Comparison of ENCODE assay signal across 7 cellular contexts in the genomic region with DNA sequence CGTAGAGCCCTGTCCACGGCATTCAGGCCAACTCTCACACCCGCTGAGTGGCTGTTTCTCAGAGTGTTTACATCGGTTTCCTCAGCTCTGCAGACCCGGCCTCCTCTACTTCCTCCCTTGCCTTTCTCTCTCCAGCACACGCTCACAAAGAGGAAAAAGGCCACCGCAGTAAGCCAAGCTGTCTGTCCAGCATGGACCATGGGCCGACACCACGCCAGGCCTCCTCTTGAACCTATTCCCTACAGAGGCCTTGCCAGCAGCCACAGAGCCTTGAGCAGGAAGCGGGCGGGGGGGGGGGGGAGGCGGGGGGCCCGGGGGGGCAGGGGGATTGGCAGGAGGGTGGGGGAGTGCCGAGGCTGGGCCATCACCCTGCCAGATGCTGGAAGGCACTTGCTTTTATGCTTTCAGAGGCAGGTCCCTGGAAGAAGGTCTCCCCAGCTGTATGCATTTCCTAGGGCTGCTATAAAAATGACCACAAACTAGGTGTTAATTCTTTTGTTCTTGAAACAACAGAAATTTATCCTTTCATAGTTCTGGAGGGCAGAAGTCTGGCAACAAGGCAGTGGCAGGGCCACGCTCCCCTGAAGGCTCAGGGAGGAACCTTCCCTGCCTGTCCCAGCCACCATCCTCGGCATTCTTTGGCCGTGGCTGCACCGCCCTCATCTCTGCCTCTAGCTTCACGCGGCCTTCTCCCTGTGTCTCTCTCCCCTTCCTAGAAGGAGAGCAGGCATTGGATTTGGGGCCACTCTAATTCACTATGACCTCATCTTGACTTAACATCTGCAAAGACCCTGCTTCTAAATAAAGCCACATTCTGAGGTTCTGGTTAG.
DNase-seq lines count a peak whose midpoint lies in the region; ATAC-seq and TF ChIP-seq lines count a peak whose summit lies in the region.

No MANE protein-coding gene starts in this region.

- H3K4me3 ChIP-seq in SK-N-SH (ENCODE audit: low read depth in 2 of 2, low read length in 1 of 2) (no peak overlapping the region), fibroblast of mammary gland (ENCODE audit: control insufficient read depth, low read depth, low read length) (no peak overlapping the region), parathyroid adenoma (ENCODE audit: low read depth, low read length) (no peak overlapping the region), PC-9 (no peak overlapping the region)

- H3K27me3 ChIP-seq in SK-N-SH (ENCODE audit: insufficient read depth) (no peaks in the 10 kb centered on the region), parathyroid adenoma (ENCODE audit: control insufficient read depth, insufficient read depth, low read length) (no peaks in the 10 kb centered on the region), PC-9 (ENCODE audit: insufficient read depth, low read depth) (no peaks in the 10 kb centered on the region)

- no peak for TF ChIP-seq RAD21 in SK-N-SH (IDR thresholded peaks at IDR 0.05; ENCODE audit: low read length)

- H4K20me1 ChIP-seq in SK-N-SH (ENCODE audit: insufficient read depth) = no peaks in the 10 kb centered on the region
- H4K20me1 ChIP-seq in PC-9 (ENCODE audit: insufficient read depth) = no peaks in the 10 kb centered on the region

- CTCF ChIA-PET in SK-N-SH (lab: Yijun Ruan, JAX) = interaction anchor here (1.1 to 1.4 kb wide), 4 partner anchors 13 to 53 kb away, joined by 3 to 5 read pairs (median 4); no protein-coding TSS in a partner anchor
- CTCF ChIA-PET in PC-9 (lab: Charles Lee) = no interaction called here

- no peak for ATAC-seq in GM18909 (IDR thresholded peaks at IDR 0.05; ENCODE audit: poor library complexity, unreplicated experiment)

- WGBS in SK-N-SH (ENCODE audit: low lambda C conversion rate) = 85% methylated on average over 16 of the region's 20 CpGs

- H2AFZ ChIP-seq in SK-N-SH (ENCODE audit: low read depth) = no peak overlapping the region
- H2AFZ ChIP-seq in parathyroid adenoma = peak overlapping the region; percentile 40
- no peak overlapping the region for H2AFZ ChIP-seq in PC-9

- no TSS peak for BruUV-seq in PC-9 (replicated peaks; lab: Mats Ljungman, UMichigan)

- H3K9me2 ChIP-seq in SK-N-SH = no peaks in the 10 kb centered on the region
- H3K9me2 ChIP-seq in PC-9 (ENCODE audit: insufficient read depth) = no peaks in the 10 kb centered on the region

- H3K4me1 ChIP-seq in SK-N-SH (ENCODE audit: control insufficient read depth in 1 of 2, insufficient read depth in 2 of 2, low read depth in 1 of 2, low read length in 1 of 2) (peaks cover 4 to 32% of the 10 kb centered on the region in 2 experiments; a peak in 3 of 4 replicates), parathyroid adenoma (peaks cover 9% of the 10 kb centered on the region), PC-9 (replicated peaks; ENCODE audit: insufficient read depth) (peaks cover 14% of the 10 kb centered on the region)

- H3K27ac ChIP-seq in SK-N-SH (ENCODE audit: low read depth in 2 of 2, low read length in 1 of 2) (peak overlapping the region in 1 of 2 experiments; percentile 11; a peak in 2 of 4 replicates), parathyroid adenoma (peak overlapping the region; percentile 76), PC-9 (no peak overlapping the region)

- H3K4me2 ChIP-seq in SK-N-SH (no peak overlapping the region), parathyroid adenoma (ENCODE audit: low read length) (no peak overlapping the region), PC-9 (no peak overlapping the region)

- DNase-seq in HT-29 (ENCODE audit: low spot score) (peak; percentile 62), SK-N-SH (peak; percentile 83), fibroblast of mammary gland (ENCODE audit: low read depth) (peak; percentile 54), PC-9 (no peak), 8988T (no peak)

- TF ChIP-seq EP300 in SK-N-SH (IDR thresholded peaks at IDR 0.05; ENCODE audit: borderline replicate concordance in 1 of 2, low read depth in 1 of 2, low read length in 1 of 2) = no peak

- TF ChIP-seq CTCF in SK-N-SH (IDR thresholded peaks at IDR 0.05) (no peak), fibroblast of mammary gland (conservative IDR thresholded peaks at IDR 0.05; ENCODE audit: control insufficient read depth, insufficient read depth, low read depth, low read length) (no peak), parathyroid adenoma (IDR thresholded peaks at IDR 0.05) (no peak), PC-9 (conservative IDR thresholded peaks at IDR 0.05) (no peak)

- H3K9me3 ChIP-seq in SK-N-SH = no peaks in the 10 kb centered on the region
- no peaks in the 10 kb centered on the region for H3K9me3 ChIP-seq in parathyroid adenoma (ENCODE audit: control insufficient read depth, low read length)
- no peaks in the 10 kb centered on the region for H3K9me3 ChIP-seq in PC-9 (ENCODE audit: insufficient read depth, low read depth)

- H3K36me3 ChIP-seq in SK-N-SH (replicated peaks in 1 of 2; ENCODE audit: control insufficient read depth in 1 of 2, insufficient read depth in 2 of 2, low read length in 1 of 2) = no peaks in the 10 kb centered on the region
- no peaks in the 10 kb centered on the region for H3K36me3 ChIP-seq in parathyroid adenoma (ENCODE audit: control insufficient read depth, insufficient read depth, low read length)
- H3K36me3 ChIP-seq in PC-9 (ENCODE audit: low read depth) = no peaks in the 10 kb centered on the region

- intact Hi-C loops in PC-9 (cut with micrococcal nuclease; ENCODE audit: unreplicated experiment) = no loop called here

- H3K79me2 ChIP-seq in SK-N-SH (ENCODE audit: insufficient read depth) (no peaks in the 10 kb centered on the region), parathyroid adenoma (no peaks in the 10 kb centered on the region), PC-9 (ENCODE audit: low read depth) (no peaks in the 10 kb centered on the region)

- no peak overlapping the region for H3K9ac ChIP-seq in SK-N-SH
- H3K9ac ChIP-seq in parathyroid adenoma = no peak overlapping the region

- POLR2A ChIA-PET in SK-N-SH (lab: Yijun Ruan, JAX) (interaction anchor here (2.5 kb wide), 1 partner anchor 15 kb away, joined by 11 read pairs; no protein-coding TSS in a partner anchor), PC-9 (lab: Charles Lee; ENCODE audit: unreplicated experiment) (no interaction called here)

- H3F3A ChIP-seq in SK-N-SH (replicated peaks; ENCODE audit: insufficient read depth) = no peaks in the 10 kb centered on the region
- peaks cover 14% of the 10 kb centered on the region; the same call in 1 of the 2 replicates for H3F3A ChIP-seq in PC-9 (ENCODE audit: insufficient read depth, low read depth)

TF ChIP-seq in SK-N-SH, 30 proteins besides CTCF, POLR2A, EP300 and RAD21:
- TF ChIP-seq GABPA (IDR thresholded peaks at IDR 0.05; ENCODE audit: low read depth) (no peak), FOXJ3 (CRISPR knock-in tag; IDR thresholded peaks at IDR 0.05) (no peak), GATA2 (CRISPR knock-in tag; IDR thresholded peaks at IDR 0.05) (no peak), FOSL2 (IDR thresholded peaks at IDR 0.05; ENCODE audit: borderline replicate concordance, low read depth) (no peak), MEF2A (IDR thresholded peaks at IDR 0.05; ENCODE audit: borderline replicate concordance, low read depth) (no peak), EZH2phosphoT487 (IDR thresholded peaks at IDR 0.05; ENCODE audit: borderline replicate concordance, low read depth) (no peak), JUND (IDR thresholded peaks at IDR 0.05) (no peak), CHD2 (IDR thresholded peaks at IDR 0.05; ENCODE audit: low read length, partially characterized antibody) (no peak), NRF1 (IDR thresholded peaks at IDR 0.05; ENCODE audit: low read depth, low read length) (no peak), FOXM1 (IDR thresholded peaks at IDR 0.05; ENCODE audit: low read depth) (no peak), RFX5 (IDR thresholded peaks at IDR 0.05; ENCODE audit: low read length) (no peak), RCOR1 (IDR thresholded peaks at IDR 0.05; ENCODE audit: low read length) (no peak), POLR2AphosphoS5 (IDR thresholded peaks at IDR 0.05; ENCODE audit: low read depth, low read length) (no peak)
- TF ChIP-seq, protein P1, sequence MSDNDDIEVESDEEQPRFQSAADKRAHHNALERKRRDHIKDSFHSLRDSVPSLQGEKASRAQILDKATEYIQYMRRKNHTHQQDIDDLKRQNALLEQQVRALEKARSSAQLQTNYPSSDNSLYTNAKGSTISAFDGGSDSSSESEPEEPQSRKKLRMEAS (IDR thresholded peaks at IDR 0.05; ENCODE audit: low read depth) = no peak
- TF ChIP-seq, protein P2, sequence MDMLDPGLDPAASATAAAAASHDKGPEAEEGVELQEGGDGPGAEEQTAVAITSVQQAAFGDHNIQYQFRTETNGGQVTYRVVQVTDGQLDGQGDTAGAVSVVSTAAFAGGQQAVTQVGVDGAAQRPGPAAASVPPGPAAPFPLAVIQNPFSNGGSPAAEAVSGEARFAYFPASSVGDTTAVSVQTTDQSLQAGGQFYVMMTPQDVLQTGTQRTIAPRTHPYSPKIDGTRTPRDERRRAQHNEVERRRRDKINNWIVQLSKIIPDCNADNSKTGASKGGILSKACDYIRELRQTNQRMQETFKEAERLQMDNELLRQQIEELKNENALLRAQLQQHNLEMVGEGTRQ (IDR thresholded peaks at IDR 0.05; ENCODE audit: borderline replicate concordance, low read depth, low read length) = no peak
- TF ChIP-seq, protein P3, sequence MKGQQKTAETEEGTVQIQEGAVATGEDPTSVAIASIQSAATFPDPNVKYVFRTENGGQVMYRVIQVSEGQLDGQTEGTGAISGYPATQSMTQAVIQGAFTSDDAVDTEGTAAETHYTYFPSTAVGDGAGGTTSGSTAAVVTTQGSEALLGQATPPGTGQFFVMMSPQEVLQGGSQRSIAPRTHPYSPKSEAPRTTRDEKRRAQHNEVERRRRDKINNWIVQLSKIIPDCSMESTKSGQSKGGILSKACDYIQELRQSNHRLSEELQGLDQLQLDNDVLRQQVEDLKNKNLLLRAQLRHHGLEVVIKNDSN (IDR thresholded peaks at IDR 0.05; ENCODE audit: borderline replicate concordance, low read depth) = no peak
- TF ChIP-seq, protein P4, sequence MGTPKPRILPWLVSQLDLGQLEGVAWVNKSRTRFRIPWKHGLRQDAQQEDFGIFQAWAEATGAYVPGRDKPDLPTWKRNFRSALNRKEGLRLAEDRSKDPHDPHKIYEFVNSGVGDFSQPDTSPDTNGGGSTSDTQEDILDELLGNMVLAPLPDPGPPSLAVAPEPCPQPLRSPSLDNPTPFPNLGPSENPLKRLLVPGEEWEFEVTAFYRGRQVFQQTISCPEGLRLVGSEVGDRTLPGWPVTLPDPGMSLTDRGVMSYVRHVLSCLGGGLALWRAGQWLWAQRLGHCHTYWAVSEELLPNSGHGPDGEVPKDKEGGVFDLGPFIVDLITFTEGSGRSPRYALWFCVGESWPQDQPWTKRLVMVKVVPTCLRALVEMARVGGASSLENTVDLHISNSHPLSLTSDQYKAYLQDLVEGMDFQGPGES (IDR thresholded peaks at IDR 0.05; ENCODE audit: low read depth, low read length) = no peak

Comparison
In these comparisons a context has a peak if more than half of its experiments do, and no peak if none do; other contexts are left out.
1. DNase-seq: peak in HT-29 (single experiment), SK-N-SH (single experiment) and fibroblast of mammary gland (single experiment); none in PC-9 (0 of 2) and 8988T (single experiment).